ENCODE assay signal across 10 cellular contexts in genomic region chr18:77053616-77054287, GRCh38.
A peak's percentile ranks its signal among the peaks of the same experiment; 100 is the strongest.
DNase-seq lines count a peak whose midpoint lies in the region; ATAC-seq and TF ChIP-seq lines count a peak whose summit lies in the region.
"Had no signal": no experiment of that assay in that cellular context is flagged by ENCODE, and none has a peak within 500 bp of the region (broad histone marks: within the 10 kb centered on the region; RNA-seq: fewer than 3 reads in every experiment).

No MANE protein-coding gene starts in this region.

- TF ChIP-seq POLR2A in tibial nerve (IDR thresholded peaks at IDR 0.05): no peak

- TF ChIP-seq EP300 in tibial nerve (IDR thresholded peaks at IDR 0.05): no peak

- H3K27me3 ChIP-seq in muscle layer of colon (ENCODE audit: control insufficient read depth in 1 of 2, insufficient read depth in 2 of 2, low read length in 2 of 2): no peaks in the 10 kb centered on the region
- H3K27me3 ChIP-seq in tibial nerve: no peaks in the 10 kb centered on the region

- 91 to 92% methylated on average over 14 to 18 of the region's 18 CpGs for WGBS in tibial nerve, 2 donors

- no peak for TF ChIP-seq CTCF in tibial nerve (IDR thresholded peaks at IDR 0.05)

- no peaks in the 10 kb centered on the region for H3K27me3 Mint-ChIP-seq in activated T-cell treated with anti-CD3 and anti-CD28 coated beads, Interleukin-2, amount 50 U/mL, for 4 hours (ENCODE audit: low read depth)

- H3K36me3 Mint-ChIP-seq in activated T-cell treated with anti-CD3 and anti-CD28 coated beads, Interleukin-2, amount 50 U/mL, for 4 hours (ENCODE audit: insufficient read depth): peaks cover 12% of the 10 kb centered on the region

- DNase-seq in activated T-cell treated with anti-CD3 and anti-CD28 coated beads, Interleukin-2, amount 50 U/mL, for 4 hours: no peak
- no peak for DNase-seq in activated T-cell treated with anti-CD3 and anti-CD28 coated beads, Interleukin-2, amount 50 U/mL, for 48 hours
- DNase-seq in tibial nerve (ENCODE audit: low spot score in 2 of 2): no peak
- DNase-seq in activated CD4-positive, CD25-positive, alpha-beta regulatory T cell treated with anti-CD3 and anti-CD28 coated beads, Interleukin-2, amount 50 U/mL, for 72 hours: no peak
- DNase-seq in middle frontal gyrus (ENCODE audit: extremely low spot score, low spot score): no peak
- DNase-seq in NCI-H2029 treated with DMSO at 0.1 percent for 48 hours (lab: John Stamatoyannopoulos, UW): no peak
- DNase-seq: HCEC 1CT, NCI-H526 treated with DMSO at 0.1 percent for 48 hours had no signal

- peaks cover 36% of the 10 kb centered on the region for H3K4me1 ChIP-seq in muscle layer of colon (ENCODE audit: insufficient read depth, low read length)
- peaks cover 0 to 72% (median 62%) of the 10 kb centered on the region in 4 donors for H3K4me1 ChIP-seq in tibial nerve

- peak overlapping the region; percentile 64 for H3K4me3 Mint-ChIP-seq in activated T-cell treated with anti-CD3 and anti-CD28 coated beads, Interleukin-2, amount 50 U/mL, for 4 hours

- H3K4me3 ChIP-seq in muscle layer of colon (ENCODE audit: low read depth in 1 of 2, low read length in 2 of 2): no peak overlapping the region
- peak overlapping the region in 1 of 4 donors; percentile 22 for H3K4me3 ChIP-seq in tibial nerve

- H3K9me3 ChIP-seq in muscle layer of colon (ENCODE audit: low read length) (no peaks in the 10 kb centered on the region), tibial nerve (no peaks in the 10 kb centered on the region)

- H3K4me1 Mint-ChIP-seq in activated T-cell treated with anti-CD3 and anti-CD28 coated beads, Interleukin-2, amount 50 U/mL, for 4 hours (ENCODE audit: low read depth): peaks cover 67% of the 10 kb centered on the region

- no peak for ATAC-seq in activated T-cell treated with anti-CD3 and anti-CD28 coated beads, Interleukin-2, amount 50 U/mL, for 4 hours

- H3K27ac ChIP-seq in angular gyrus (ENCODE audit: low read depth, low read length) (peak overlapping the region; percentile 96), muscle layer of colon (ENCODE audit: low read depth, low read length) (peak overlapping the region; percentile 23), tibial nerve (peak overlapping the region; percentile 74 to 92 (median 87))

- no peaks in the 10 kb centered on the region for H3K9me3 Mint-ChIP-seq in activated T-cell treated with anti-CD3 and anti-CD28 coated beads, Interleukin-2, amount 50 U/mL, for 4 hours

- no peak overlapping the region for H3K9ac ChIP-seq in muscle layer of colon (ENCODE audit: low read length)

- H3K36me3 ChIP-seq in muscle layer of colon (ENCODE audit: insufficient read depth, low read length): no peaks in the 10 kb centered on the region
- no peaks in the 10 kb centered on the region for H3K36me3 ChIP-seq in tibial nerve

Comparison
In these comparisons a context has a peak if more than half of its experiments do, and no peak if none do; other contexts are left out.
1. H3K27ac ChIP-seq: peak in every context shown above with its lines; median percentile 96 in angular gyrus; 87 in tibial nerve; 23 in muscle layer of colon.